Comparison of ENCODE assay signal across 1 cellular context in the genomic region with DNA sequence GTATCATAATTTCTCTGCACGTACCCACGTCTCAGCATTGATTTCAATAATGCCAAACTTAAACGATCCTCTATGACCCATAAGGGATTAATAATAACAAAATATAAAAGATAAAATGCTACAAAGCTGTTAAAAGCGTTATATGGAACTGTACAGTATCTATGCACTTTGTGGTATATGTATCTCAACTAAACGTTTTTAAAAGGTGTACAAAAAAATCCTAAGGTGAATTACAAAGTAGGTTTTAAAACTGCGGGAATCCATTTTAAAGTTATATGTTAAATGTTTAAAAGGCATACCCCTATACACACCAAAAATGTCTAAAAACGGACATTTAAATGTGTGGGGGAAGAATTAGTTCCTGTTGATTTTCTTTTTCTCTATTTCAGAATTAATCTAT.
TF ChIP-seq lines count a peak whose summit lies in the region.

No MANE protein-coding gene starts in this region.

TF ChIP-seq in endothelial cell of umbilical vein, 7 proteins besides CTCF, POLR2A, EP300 and RAD21 (continued from another document):
- TF ChIP-seq GATA2 (IDR thresholded peaks at IDR 0.05; ENCODE audit: insufficient read depth, insufficient read length, low read depth, low read length), result no peak
